10 cellular contexts compared by ENCODE assay signal in genomic region chr7:50356212-50356944, GRCh38.
DNase-seq lines count a peak whose midpoint lies in the region; ATAC-seq and TF ChIP-seq lines count a peak whose summit lies in the region.
"Had no signal": no experiment of that assay in that cellular context is flagged by ENCODE, and none has a peak within 500 bp of the region (broad histone marks: within the 10 kb centered on the region; RNA-seq: fewer than 3 reads in every experiment).

No MANE protein-coding gene starts in this region.

- H3K4me3 ChIP-seq in neutrophil (ENCODE audit: low read depth in 1 of 2, low read length in 1 of 2): peak overlapping the region; percentile 49 to 52

- peak overlapping the region; percentile 88 for H3K27ac ChIP-seq in neutrophil

- no peak for TF ChIP-seq CTCF in neutrophil (IDR thresholded peaks at IDR 0.05)

- peaks cover 35% of the 10 kb centered on the region for H3K36me3 ChIP-seq in neutrophil

- no peak for TF ChIP-seq POLR2A in GM18505 (IDR thresholded peaks at IDR 0.05; ENCODE audit: borderline replicate concordance, extremely low read depth, insufficient read depth, insufficient read length)

- H3K27me3 ChIP-seq in neutrophil: no peaks in the 10 kb centered on the region

- peaks cover 97% of the 10 kb centered on the region in 2 experiments for H3K4me1 ChIP-seq in neutrophil (ENCODE audit: control insufficient read depth in 1 of 2, insufficient read depth in 1 of 2, low read depth in 1 of 2, low read length in 1 of 2)

- ATAC-seq in GM18505 (IDR thresholded peaks at IDR 0.05; ENCODE audit: unreplicated experiment): no peak
- no peak for ATAC-seq in GM21390 (IDR thresholded peaks at IDR 0.05; ENCODE audit: unreplicated experiment)
- ATAC-seq: Panc1 had no signal

- DNase-seq in DMS 273 (lab: John Stamatoyannopoulos, UW; ENCODE audit: unreplicated experiment): peak; percentile 85
- peak; percentile 92 for DNase-seq in NOMO-1 treated with dmso at 0.1 percent for 144 hours (lab: John Stamatoyannopoulos, UW; ENCODE audit: unreplicated experiment)
- peak; percentile 6 for DNase-seq in cerebellar cortex (ENCODE audit: low spot score)
- DNase-seq in GM19238 (ENCODE audit: insufficient read length, low spot score): no peak
- no peak for DNase-seq in epidermal melanocyte (ENCODE audit: insufficient read length, low spot score)
- DNase-seq: effector CD4-positive, alpha-beta T cell had no signal

- H3K9me3 ChIP-seq in neutrophil: no peaks in the 10 kb centered on the region

Comparison
In these comparisons a context has a peak if more than half of its experiments do, and no peak if none do; other contexts are left out.
1. DNase-seq: peak in DMS 273 (single experiment), NOMO-1 treated with dmso at 0.1 percent for 144 hours (single experiment) and cerebellar cortex (single experiment); none in GM19238 (single experiment) and epidermal melanocyte (single experiment).